In genomic region chr17:4297351-4297750, GRCh38 we compare ENCODE assay signal across 22 cellular contexts. TPM values are rescaled to one million over a fixed set of nuclear protein-coding genes. Genes with fewer than 3 reads are reported as not detected.
DNase-seq lines count a peak whose midpoint lies in the region; ATAC-seq, FAIRE-seq and TF ChIP-seq lines count a peak whose summit lies in the region.
"Had no signal": no experiment of that assay in that cellular context is flagged by ENCODE, and none has a peak within 500 bp of the region (broad histone marks: within the 10 kb centered on the region; RNA-seq: fewer than 3 reads in every experiment).

No MANE protein-coding gene starts in this region.

- ATAC-seq in HG03571 (IDR thresholded peaks at IDR 0.05; ENCODE audit: unreplicated experiment) = no peak
- ATAC-seq: natural killer cell, Right ventricle myocardium inferior had no signal

- peak; percentile 74 for FAIRE-seq in GM12891 (lab: Jason Lieb, UNC)
- FAIRE-seq in astrocyte (lab: Jason Lieb, UNC) = peak; percentile 37
- FAIRE-seq in RCC 7860 (lab: Jason Lieb, UNC) = no peak
- FAIRE-seq: TTC549 had no signal

- TF ChIP-seq POLR2A in GM12891 (IDR thresholded peaks at IDR 0.05; ENCODE audit: low read depth, low read length) = no peak

- TF ChIP-seq CTCF in astrocyte (IDR thresholded peaks at IDR 0.05; ENCODE audit: insufficient read depth, low read depth, low read length) (no peak), osteoblast (IDR thresholded peaks at IDR 0.05; ENCODE audit: extremely low read depth, low read depth, low read length) (no peak)

- H3K4me3 Mint-ChIP-seq in astrocyte (ENCODE audit: unreplicated experiment) = no peak overlapping the region
- H3K4me3 Mint-ChIP-seq: natural killer cell had no signal

- peaks cover 17% of the 10 kb centered on the region for H3K4me1 Mint-ChIP-seq in astrocyte (ENCODE audit: low read depth, unreplicated experiment)

- H3K4me3 ChIP-seq in astrocyte (ENCODE audit: insufficient read depth, low read depth, low read length) (no peak overlapping the region), osteoblast (ENCODE audit: insufficient read depth, low read length) (no peak overlapping the region)
- H3K4me3 ChIP-seq: tibial nerve had no signal

- H3K27ac ChIP-seq in astrocyte (ENCODE audit: low read depth, low read length) (no peak overlapping the region), osteoblast (ENCODE audit: low read depth, low read length) (peak overlapping the region; percentile 29)
- H3K27ac ChIP-seq: parathyroid adenoma, tibial nerve had no signal

- H3K27ac Mint-ChIP-seq in astrocyte (ENCODE audit: unreplicated experiment) = no peak overlapping the region

- H3K9me3 ChIP-seq in astrocyte (ENCODE audit: insufficient read depth, low read depth, low read length) = no peaks in the 10 kb centered on the region
- no peaks in the 10 kb centered on the region for H3K9me3 ChIP-seq in osteoblast (ENCODE audit: low read depth, low read length)
- H3K9me3 ChIP-seq: tibial nerve had no signal

- peak overlapping the region; percentile 25 for H3K9ac ChIP-seq in astrocyte (ENCODE audit: low read length)
- H3K9ac ChIP-seq: parathyroid adenoma had no signal

- H3K79me2 ChIP-seq in astrocyte (ENCODE audit: insufficient read depth, low read length) = peaks cover 62% of the 10 kb centered on the region
- H3K79me2 ChIP-seq in osteoblast (ENCODE audit: insufficient read depth, low read length) = peaks cover 77% of the 10 kb centered on the region

- peaks cover 81% of the 10 kb centered on the region for H4K20me1 ChIP-seq in astrocyte (ENCODE audit: insufficient read depth, low read length)
- H4K20me1 ChIP-seq in osteoblast (ENCODE audit: insufficient read depth, low read length) = peaks cover 11% of the 10 kb centered on the region

- H2AFZ ChIP-seq in astrocyte (ENCODE audit: low read depth, low read length) = no peak overlapping the region
- no peak overlapping the region for H2AFZ ChIP-seq in osteoblast (ENCODE audit: low read length)
- H2AFZ ChIP-seq: parathyroid adenoma had no signal

- DNase-seq in GM12891 (ENCODE audit: insufficient read length, low spot score) (no peak), HCEC 1CT (peak; percentile 18), astrocyte (ENCODE audit: low read depth) (peak; percentile 37), osteoblast (ENCODE audit: insufficient read length, low spot score, missing footprints) (no peak), RCC 7860 (ENCODE audit: low spot score) (no peak), NCI-H1694 treated with DMSO at 0.1 percent for 48 hours (lab: John Stamatoyannopoulos, UW) (no peak)
- DNase-seq: activated CD4-positive, alpha-beta T cell treated with anti-CD3 and anti-CD28 coated beads for 4 hours; activated CD8-positive, alpha-beta memory T cell treated with anti-CD3 and anti-CD28 coated beads, Interleukin-2, amount 50 U/mL, for 48 hours; activated gamma-delta T cell; amniotic stem cell; DMS79; H7; natural killer cell; NCI-H1092; NCI-H2081 treated with DMSO at 0.1 percent for 48 hours; NCI-H524 treated with DMSO at 0.1 percent for 48 hours; stimulated activated naive CD4-positive, alpha-beta T cell had no signal

- H3K36me3 ChIP-seq in astrocyte (ENCODE audit: insufficient read depth, low read length) (peaks cover 11% of the 10 kb centered on the region), osteoblast (ENCODE audit: insufficient read depth, low read length) (peaks cover 23% of the 10 kb centered on the region)

- peak overlapping the region; percentile 27 for H3K4me2 ChIP-seq in astrocyte (ENCODE audit: low read length)
- H3K4me2 ChIP-seq in osteoblast (ENCODE audit: insufficient read depth, low read length) = no peak overlapping the region

- H3K27me3 ChIP-seq in astrocyte (ENCODE audit: insufficient read depth, low read length) = no peaks in the 10 kb centered on the region
- H3K27me3 ChIP-seq in osteoblast (ENCODE audit: insufficient read depth, low read length) = no peaks in the 10 kb centered on the region
- H3K27me3 ChIP-seq: tibial nerve had no signal

- peaks cover 10% of the 10 kb centered on the region for H3K4me1 ChIP-seq in astrocyte (ENCODE audit: insufficient read depth, low read length)
- H3K4me1 ChIP-seq in osteoblast (ENCODE audit: insufficient read depth, low read length) = no peaks in the 10 kb centered on the region
- H3K4me1 ChIP-seq: parathyroid adenoma had no signal

- H3K27me3 Mint-ChIP-seq in astrocyte (ENCODE audit: low read depth, unreplicated experiment) = no peaks in the 10 kb centered on the region

- no peaks in the 10 kb centered on the region for H3K9me3 Mint-ChIP-seq in astrocyte (ENCODE audit: unreplicated experiment)
- H3K9me3 Mint-ChIP-seq: natural killer cell had no signal

- peaks cover 9% of the 10 kb centered on the region for H3K36me3 Mint-ChIP-seq in astrocyte (ENCODE audit: low read depth, unreplicated experiment)
- H3K36me3 Mint-ChIP-seq: natural killer cell had no signal

TF ChIP-seq in GM12891, 5 proteins besides CTCF, POLR2A, EP300 and RAD21:
- TF ChIP-seq PAX5 (IDR thresholded peaks at IDR 0.05; ENCODE audit: insufficient read depth, low read length, severe bottlenecking) = no peak
- TF ChIP-seq POLR2AphosphoS5 (IDR thresholded peaks at IDR 0.05; ENCODE audit: low read depth, low read length) = no peak
- TF ChIP-seq TAF1 (IDR thresholded peaks at IDR 0.05; ENCODE audit: low read depth, low read length) = no peak
- TF ChIP-seq SPI1 (IDR thresholded peaks at IDR 0.05; ENCODE audit: low read depth, low read length) = no peak
- TF ChIP-seq POU2F2 (IDR thresholded peaks at IDR 0.05; ENCODE audit: low read depth, low read length) = no peak

RNA-seq across cellular contexts. Expression of gene ANKFY1, which starts 33.6 kb away (rescaled TPM):
- 9.6 TPM for polyA plus RNA-seq in GM12891 (2012; ENCODE audit: low read depth, missing spikeins)
- total RNA-seq in astrocyte = 52.0 and 59.0 TPM in 2 replicates
- total RNA-seq in osteoblast = 44.2 and 44.9 TPM in 2 replicates

Comparison
In these comparisons a context has a peak if more than half of its experiments do, and no peak if none do; other contexts are left out.
1. DNase-seq: peak in HCEC 1CT (single experiment) and astrocyte (single experiment); none in GM12891 (single experiment), osteoblast (single experiment), RCC 7860 (single experiment) and NCI-H1694 treated with DMSO at 0.1 percent for 48 hours (single experiment).